20 cellular contexts compared by ENCODE assay signal in genomic region chr17:61815863-61816523, GRCh38. TPM values are rescaled to one million over a fixed set of nuclear protein-coding genes. Genes with fewer than 3 reads are reported as not detected.
A peak's percentile ranks its signal among the peaks of the same experiment; 100 is the strongest.
DNase-seq lines count a peak whose midpoint lies in the region; ATAC-seq, FAIRE-seq and TF ChIP-seq lines count a peak whose summit lies in the region.
"Had no signal": no experiment of that assay in that cellular context is flagged by ENCODE, and none has a peak within 500 bp of the region (broad histone marks: within the 10 kb centered on the region; RNA-seq: fewer than 3 reads in every experiment).

No MANE protein-coding gene starts in this region.

- no peak overlapping the region for H2AFZ ChIP-seq in OCI-LY1 (ENCODE audit: low read length)
- H2AFZ ChIP-seq: GM23248 had no signal

- DNase-seq in GM12892 (ENCODE audit: insufficient read length): no peak
- peak in 2 of 3 experiments; percentile 38 to 85 for DNase-seq in NCI-H1417 (lab: John Stamatoyannopoulos, UW)
- no peak for DNase-seq in mesothelial cell of epicardium (ENCODE audit: low spot score in 2 of 2, unreplicated experiment in 2 of 2)
- no peak for DNase-seq in stimulated activated CD4-positive, alpha-beta T cell treated with anti-CD3 and anti-CD28 coated beads, Interleukin-4, amount 100 ng/mL, for 24 hours
- DNase-seq in Ammon's horn (ENCODE audit: low spot score): no peak
- DNase-seq: activated CD4-positive, alpha-beta T cell treated with anti-CD3 and anti-CD28 coated beads for 1 hour; anterior cingulate cortex; colonic mucosa; DMS79; NCI-H524 treated with DMSO at 0.1 percent for 48 hours; stimulated activated CD4-positive, alpha-beta T cell treated with anti-CD3 and anti-CD28 coated beads, Interleukin-2, amount 100 ng/mL, for 24 hours; tibial artery had no signal

- H3K27ac ChIP-seq in OCI-LY1 (ENCODE audit: low read depth, low read length, poor library complexity, severe bottlenecking): peak overlapping the region; percentile 64
- H3K27ac ChIP-seq: colonic mucosa, epithelial cell of prostate, GM23248, neutrophil, tibial artery had no signal

- H3K27ac Mint-ChIP-seq in mesothelial cell of epicardium: peak overlapping the region; percentile 52
- H3K27ac Mint-ChIP-seq: T-helper 2 cell treated with Interferon-gamma antibody and Interleukin-4, amounts not matched to agents 5 μg/mL and 100 μg/mL, for 36 hours had no signal

- H3K36me3 ChIP-seq in OCI-LY1 (ENCODE audit: insufficient read depth, low read length): peaks cover 51% of the 10 kb centered on the region
- H3K36me3 ChIP-seq: colonic mucosa, tibial artery had no signal

- H3K4me2 ChIP-seq in OCI-LY1 (ENCODE audit: low read length): peak overlapping the region; percentile 21

- H3K4me3 ChIP-seq in OCI-LY1 (ENCODE audit: low read depth, low read length, poor library complexity, severe bottlenecking): no peak overlapping the region
- H3K4me3 ChIP-seq: colonic mucosa, GM23248, tibial artery had no signal

- peak overlapping the region; percentile 41; the same call in 1 of the 2 replicates for H3K9ac ChIP-seq in OCI-LY1 (ENCODE audit: low read length)
- H3K9ac ChIP-seq: GM23248 had no signal

- no peaks in the 10 kb centered on the region for H3K79me2 ChIP-seq in OCI-LY1 (ENCODE audit: insufficient read depth, low read length)

- no peaks in the 10 kb centered on the region for H3K9me3 Mint-ChIP-seq in mesothelial cell of epicardium
- H3K9me3 Mint-ChIP-seq: T-helper 2 cell treated with Interferon-gamma antibody and Interleukin-4, amounts not matched to agents 5 μg/mL and 100 μg/mL, for 36 hours had no signal

- FAIRE-seq in GM12892 (lab: Jason Lieb, UNC): peak; percentile 40

- no peaks in the 10 kb centered on the region for H3K9me3 ChIP-seq in OCI-LY1 (ENCODE audit: low read length)
- H3K9me3 ChIP-seq: colonic mucosa, neutrophil had no signal

- H3K9me2 ChIP-seq in OCI-LY1 (ENCODE audit: low read depth, low read length): no peaks in the 10 kb centered on the region

- no peaks in the 10 kb centered on the region for H3F3A ChIP-seq in OCI-LY1 (ENCODE audit: insufficient read depth, low read length)

- TF ChIP-seq POLR2A in GM12892 (IDR thresholded peaks at IDR 0.05; ENCODE audit: low read depth, low read length): no peak

- H3K4me1 Mint-ChIP-seq in mesothelial cell of epicardium: peaks cover 38% of the 10 kb centered on the region

- no peaks in the 10 kb centered on the region for H4K20me1 ChIP-seq in OCI-LY1 (ENCODE audit: insufficient read depth, low read length)

- no peaks in the 10 kb centered on the region for H3K27me3 Mint-ChIP-seq in mesothelial cell of epicardium (ENCODE audit: low read depth)

- H3K27me3 ChIP-seq in OCI-LY1 (ENCODE audit: insufficient read depth, low read length): no peaks in the 10 kb centered on the region
- H3K27me3 ChIP-seq: colonic mucosa, neutrophil, tibial artery had no signal

- ATAC-seq in HG02981 (IDR thresholded peaks at IDR 0.05; ENCODE audit: unreplicated experiment) (no peak), HG03571 (IDR thresholded peaks at IDR 0.05; ENCODE audit: unreplicated experiment) (no peak)
- ATAC-seq: sciatic nerve had no signal

- peaks cover 21% of the 10 kb centered on the region for H3K4me1 ChIP-seq in OCI-LY1 (ENCODE audit: insufficient read depth, low read length, severe bottlenecking)
- H3K4me1 ChIP-seq: colonic mucosa, tibial artery had no signal

- H3K4me3 Mint-ChIP-seq in mesothelial cell of epicardium: no peak overlapping the region
- H3K4me3 Mint-ChIP-seq: T-helper 2 cell treated with Interferon-gamma antibody and Interleukin-4, amounts not matched to agents 5 μg/mL and 100 μg/mL, for 36 hours had no signal

- no peak for TF ChIP-seq CTCF in OCI-LY1 (IDR thresholded peaks at IDR 0.05; ENCODE audit: low read length)
- no peak for TF ChIP-seq CTCF in mesothelial cell of epicardium (IDR thresholded peaks at IDR 0.05; ENCODE audit: unreplicated experiment)

- peaks cover 13% of the 10 kb centered on the region for H3K36me3 Mint-ChIP-seq in mesothelial cell of epicardium

RNA-seq across cellular contexts. Expression of gene BRIP1, which starts 47.3 kb away (rescaled TPM):
- polyA plus RNA-seq in GM12892 (2012; ENCODE audit: missing spikeins): 10.9 TPM
- 12.3 to 13.3 TPM (median 12.8 TPM) in 3 replicates for total RNA-seq in mesothelial cell of epicardium

Comparison
In these comparisons a context has a peak if more than half of its experiments do, and no peak if none do; other contexts are left out.
1. DNase-seq: peak in NCI-H1417 (2 of 3); none in GM12892 (single experiment), mesothelial cell of epicardium (0 of 2), stimulated activated CD4-positive, alpha-beta T cell treated with anti-CD3 and anti-CD28 coated beads, Interleukin-4, amount 100 ng/mL, for 24 hours (single experiment) and Ammon's horn (single experiment).